ENCODE assay signal across 23 cellular contexts in the genomic region with DNA sequence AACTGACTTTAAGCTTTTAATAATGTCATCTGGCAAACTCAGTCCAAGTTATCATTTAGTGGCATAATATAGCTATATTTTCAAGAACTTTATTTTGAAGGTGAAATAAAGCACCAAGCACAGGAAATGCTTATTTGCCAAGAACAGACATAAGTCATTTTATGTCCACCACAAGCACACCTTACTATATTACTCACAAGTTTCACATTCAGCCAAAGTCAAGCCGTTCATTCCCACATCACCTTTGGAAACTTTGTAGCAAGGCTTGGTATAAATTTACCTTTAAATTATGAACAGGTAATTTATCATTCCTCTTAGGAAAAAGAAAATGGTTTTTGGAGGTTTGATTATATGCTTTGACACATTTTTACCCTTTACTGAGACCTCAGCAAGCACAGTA.
DNase-seq lines count a peak whose midpoint lies in the region; ATAC-seq and TF ChIP-seq lines count a peak whose summit lies in the region.
"Had no signal": no experiment of that assay in that cellular context is flagged by ENCODE, and none has a peak within 500 bp of the region (broad histone marks: within the 10 kb centered on the region; RNA-seq: fewer than 3 reads in every experiment).

No MANE protein-coding gene starts in this region.

- no peaks in the 10 kb centered on the region for H3K27me3 Mint-ChIP-seq in activated T-helper 17 cell treated with anti-CD3 and anti-CD28 coated beads, Interleukin-2, amount 50 U/mL, for 72 hours
- H3K27me3 Mint-ChIP-seq: dendritic cell treated with granulocyte-macrophage colony-stimulating factor and Interleukin-4, amounts not matched to agents 40 ng/mL and 50 ng/mL, for 4 days; T-cell had no signal

- no peak overlapping the region for H3K4me3 ChIP-seq in BE2C (ENCODE audit: low read depth, low read length)
- no peak overlapping the region for H3K4me3 ChIP-seq in lower lobe of right lung
- H3K4me3 ChIP-seq: body of pancreas, right lobe of liver, thoracic aorta had no signal

- H3K27me3 ChIP-seq in BE2C (no peaks in the 10 kb centered on the region), lower lobe of right lung (ENCODE audit: low read depth) (no peaks in the 10 kb centered on the region)
- H3K27me3 ChIP-seq: body of pancreas, neutrophil, right lobe of liver had no signal

- H3K4me1 ChIP-seq in BE2C, result no peaks in the 10 kb centered on the region
- no peaks in the 10 kb centered on the region for H3K4me1 ChIP-seq in lower lobe of right lung
- H3K4me1 ChIP-seq: body of pancreas, right lobe of liver had no signal

- H3K36me3 ChIP-seq in BE2C (no peaks in the 10 kb centered on the region), lower lobe of right lung (no peaks in the 10 kb centered on the region)
- H3K36me3 ChIP-seq: neutrophil, right lobe of liver, thoracic aorta had no signal

- H3K9me3 ChIP-seq in BE2C, result no peaks in the 10 kb centered on the region; the same call in 1 of the 2 replicates
- no peaks in the 10 kb centered on the region for H3K9me3 ChIP-seq in lower lobe of right lung
- H3K9me3 ChIP-seq: body of pancreas, neutrophil, right lobe of liver, thoracic aorta had no signal

- H3K27ac Mint-ChIP-seq in activated T-helper 17 cell treated with anti-CD3 and anti-CD28 coated beads, Interleukin-2, amount 50 U/mL, for 72 hours, result no peak overlapping the region
- H3K27ac Mint-ChIP-seq: activated naive CD4-positive, alpha-beta T cell treated with anti-CD3 and anti-CD28 coated beads for 36 hours; dendritic cell treated with granulocyte-macrophage colony-stimulating factor and Interleukin-4, amounts not matched to agents 40 ng/mL and 50 ng/mL, for 4 days; T-cell had no signal

- H3K27ac ChIP-seq in lower lobe of right lung, result no peak overlapping the region
- H3K27ac ChIP-seq: body of pancreas, neutrophil, right lobe of liver, RWPE1, thoracic aorta had no signal

- TF ChIP-seq CTCF in BE2C (IDR thresholded peaks at IDR 0.05; ENCODE audit: low read depth, low read length) (no peak), lower lobe of right lung (IDR thresholded peaks at IDR 0.05) (no peak)

- intact Hi-C loops in lower lobe of right lung (cut with DNase I), result no loop called here

- no peaks in the 10 kb centered on the region for H3K36me3 Mint-ChIP-seq in activated T-helper 17 cell treated with anti-CD3 and anti-CD28 coated beads, Interleukin-2, amount 50 U/mL, for 72 hours (ENCODE audit: low read depth)
- H3K36me3 Mint-ChIP-seq: T-cell had no signal

- ATAC-seq in GM18511 (IDR thresholded peaks at IDR 0.05; ENCODE audit: unreplicated experiment) (peak; percentile 64), GM19463 (IDR thresholded peaks at IDR 0.05; ENCODE audit: unreplicated experiment) (peak; percentile 54), HG02884 (IDR thresholded peaks at IDR 0.05; ENCODE audit: unreplicated experiment) (peak; percentile 50), HG03442 (IDR thresholded peaks at IDR 0.05; ENCODE audit: unreplicated experiment) (peak; percentile 60), lower lobe of right lung (no peak)
- no peak for ATAC-seq in activated T-helper 17 cell treated with anti-CD3 and anti-CD28 coated beads, Interleukin-2, amount 50 U/mL, for 72 hours (replicated peaks)
- ATAC-seq: body of pancreas, esophagus mucosa, right lobe of liver, T-cell had no signal

- DNase-seq in glomerular visceral epithelial cell (ENCODE audit: extremely low spot score), result no peak
- DNase-seq in BE2C, result no peak
- DNase-seq in lower lobe of right lung, result no peak
- DNase-seq: activated CD4-positive, CD25-positive, alpha-beta regulatory T cell; activated CD8-positive, alpha-beta memory T cell treated with anti-CD3 and anti-CD28 coated beads, Interleukin-2, amount 50 U/mL, for 4 hours; activated naive CD4-positive, alpha-beta T cell treated with anti-CD3 and anti-CD28 coated beads for 36 hours; body of pancreas; head of caudate nucleus; IMR-90; mesenchymal stem cell; right lobe of liver; stimulated activated CD4-positive, alpha-beta T cell treated with anti-CD3 and anti-CD28 coated beads, Interleukin-1b, Interleukin-23, amount 100 ng/mL, for 48 hours; T-cell had no signal

- H3K9me3 Mint-ChIP-seq in activated T-helper 17 cell treated with anti-CD3 and anti-CD28 coated beads, Interleukin-2, amount 50 U/mL, for 72 hours, result no peaks in the 10 kb centered on the region
- H3K9me3 Mint-ChIP-seq: activated naive CD4-positive, alpha-beta T cell treated with anti-CD3 and anti-CD28 coated beads for 36 hours; dendritic cell treated with granulocyte-macrophage colony-stimulating factor and Interleukin-4, amounts not matched to agents 40 ng/mL and 50 ng/mL, for 4 days had no signal

- no peaks in the 10 kb centered on the region for H3K4me1 Mint-ChIP-seq in activated T-helper 17 cell treated with anti-CD3 and anti-CD28 coated beads, Interleukin-2, amount 50 U/mL, for 72 hours
- H3K4me1 Mint-ChIP-seq: T-cell had no signal

- no peak overlapping the region for H3K4me3 Mint-ChIP-seq in activated T-helper 17 cell treated with anti-CD3 and anti-CD28 coated beads, Interleukin-2, amount 50 U/mL, for 72 hours
- H3K4me3 Mint-ChIP-seq: activated naive CD4-positive, alpha-beta T cell treated with anti-CD3 and anti-CD28 coated beads for 36 hours; dendritic cell treated with granulocyte-macrophage colony-stimulating factor and Interleukin-4, amounts not matched to agents 40 ng/mL and 50 ng/mL, for 4 days; T-cell had no signal

Comparison
In these comparisons a context has a peak if more than half of its experiments do, and no peak if none do; other contexts are left out.
1. ATAC-seq: peak in GM18511 (single experiment), GM19463 (single experiment), HG02884 (single experiment) and HG03442 (single experiment); none in activated T-helper 17 cell treated with anti-CD3 and anti-CD28 coated beads, Interleukin-2, amount 50 U/mL, for 72 hours (single experiment) and lower lobe of right lung (0 of 2).